In genomic region chr2:210171309-210172218, GRCh38 we compare ENCODE assay signal across 8 cellular contexts. TPM values are rescaled to one million over a fixed set of nuclear protein-coding genes. Genes with fewer than 3 reads are reported as not detected.
DNase-seq lines count a peak whose midpoint lies in the region; ATAC-seq, FAIRE-seq and TF ChIP-seq lines count a peak whose summit lies in the region.

A gene with protein sequence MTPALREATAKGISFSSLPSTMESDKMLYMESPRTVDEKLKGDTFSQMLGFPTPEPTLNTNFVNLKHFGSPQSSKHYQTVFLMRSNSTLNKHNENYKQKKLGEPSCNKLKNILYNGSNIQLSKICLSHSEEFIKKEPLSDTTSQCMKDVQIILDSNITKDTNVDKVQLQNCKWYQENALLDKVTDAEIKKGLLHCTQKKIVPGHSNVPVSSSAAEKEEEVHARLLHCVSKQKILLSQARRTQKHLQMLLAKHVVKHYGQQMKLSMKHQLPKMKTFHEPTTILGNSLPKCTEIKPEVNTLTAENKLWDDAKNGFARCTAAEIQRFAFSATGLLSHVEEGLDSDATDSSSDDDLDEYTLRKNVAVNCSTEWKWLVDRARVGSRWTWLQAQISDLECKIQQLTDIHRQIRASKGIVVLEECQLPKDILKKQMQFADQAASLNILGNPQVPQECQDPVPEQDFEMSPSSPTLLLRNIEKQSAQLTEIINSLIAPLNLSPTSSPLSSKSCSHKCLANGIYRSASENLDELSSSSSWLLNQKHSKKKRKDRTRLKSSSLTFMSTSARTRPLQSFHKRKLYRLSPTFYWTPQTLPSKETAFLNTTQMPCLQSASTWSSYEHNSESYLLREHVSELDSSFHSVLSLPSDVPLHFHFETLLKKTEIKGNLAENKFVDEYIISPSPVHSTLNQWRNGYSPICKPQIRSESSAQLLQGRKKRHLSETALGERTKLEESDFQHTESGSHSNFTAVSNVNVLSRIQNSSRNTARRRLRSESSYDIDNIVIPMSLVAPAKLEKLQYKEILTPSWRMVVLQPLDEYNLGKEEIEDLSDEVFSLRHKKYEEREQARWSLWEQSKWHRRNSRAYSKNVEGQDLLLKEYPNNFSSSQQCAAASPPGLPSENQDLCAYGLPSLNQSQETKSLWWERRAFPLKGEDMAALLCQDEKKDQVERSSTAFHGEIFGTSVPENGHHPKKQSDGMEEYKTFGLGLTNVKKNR (minus strand): TSS chr2:210171409. CDS start chr2:210154582, 16,827 bp downstream.

- H3K4me1 ChIP-seq in adrenal gland (replicated peaks in 1 of 2) (peaks cover 5 to 31% of the 10 kb centered on the region in 2 donors), heart right ventricle (peaks cover 3 to 42% (median 39%) of the 10 kb centered on the region in 9 donors)

- intact Hi-C loops in adrenal gland (cut with DNase I) (no loop called here), heart right ventricle (cut with DNase I) (loop anchor here in 6 of 10 donors (1.0 to 10.0 kb wide), 4 partner anchors 167 to 169 kb away; partner anchors contain the start of gene RPE (in 6 of the 6)), posterior cingulate gyrus (cut with DNase I) (no loop called here)

- peak in 1 of 6 experiments; percentile 5 for TF ChIP-seq CTCF in adrenal gland (IDR thresholded peaks at IDR 0.05)
- peak in 2 of 9 donors; percentile 5 to 13 for TF ChIP-seq CTCF in heart right ventricle (IDR thresholded peaks at IDR 0.05)
- TF ChIP-seq CTCF in type B pancreatic cell (conservative IDR thresholded peaks at IDR 0.05) = no peak

- H3K4me1 Mint-ChIP-seq in type B pancreatic cell (ENCODE audit: unreplicated experiment) = peaks cover 12% of the 10 kb centered on the region

- peak within 1 kb of the TSS; percentile 97 for H3K4me3 Mint-ChIP-seq in type B pancreatic cell

- no peak for TF ChIP-seq POLR2A in GM12891 (IDR thresholded peaks at IDR 0.05; ENCODE audit: low read depth, low read length)
- peak; percentile 58 to 97 for TF ChIP-seq POLR2A in adrenal gland (IDR thresholded peaks at IDR 0.05)

- H3K36me3 ChIP-seq in adrenal gland (replicated peaks in 1 of 2) (no peaks in the 10 kb centered on the region), heart right ventricle (no peaks in the 10 kb centered on the region)

- H3K27ac ChIP-seq in adrenal gland (peak within 1 kb of the TSS; percentile 92 to 100 (median 100)), heart right ventricle (peak within 1 kb of the TSS; percentile 97 to 100 (median 99))

- H3K27ac Mint-ChIP-seq in type B pancreatic cell = peak within 1 kb of the TSS; percentile 99

- 0 to 1% (median 0%) methylated on average over 30 to 67 of the region's 67 CpGs for WGBS in adrenal gland, 4 donors
- WGBS in heart right ventricle, 2 donors = 0 to 1% methylated on average over 47 to 65 of the region's 67 CpGs

- peak; percentile 77 for DNase-seq in GM12891 (ENCODE audit: insufficient read length, low spot score)
- DNase-seq in NCI-H1436 (lab: John Stamatoyannopoulos, UW) = peak; percentile 95
- DNase-seq in SW480 (ENCODE audit: low spot score) = peak; percentile 97
- DNase-seq in adrenal gland = peak; percentile 99 to 100 (median 99)
- DNase-seq in heart right ventricle = peak; percentile 99
- DNase-seq in posterior cingulate gyrus = peak; percentile 96 to 100 (median 98)
- DNase-seq in type B pancreatic cell (ENCODE audit: extremely low spot score, unreplicated experiment) = peak; percentile 99

- H3K9me3 ChIP-seq in adrenal gland (replicated peaks in 1 of 3) (no peaks in the 10 kb centered on the region), heart right ventricle (no peaks in the 10 kb centered on the region)

- ATAC-seq in HG02840 (IDR thresholded peaks at IDR 0.05; ENCODE audit: low FRiP score, unreplicated experiment) (peak; percentile 67), heart right ventricle (peak; percentile 92 to 97 (median 94))

- peak; percentile 97 for FAIRE-seq in GM12891 (lab: Jason Lieb, UNC)

- H3K27me3 ChIP-seq in adrenal gland = no peaks in the 10 kb centered on the region
- H3K27me3 ChIP-seq in heart right ventricle = peaks cover 0 to 9% (median 0%) of the 10 kb centered on the region in 7 donors

- no peaks in the 10 kb centered on the region for H3K9me3 Mint-ChIP-seq in type B pancreatic cell

- no peaks in the 10 kb centered on the region for H3K27me3 Mint-ChIP-seq in type B pancreatic cell

- peak within 1 kb of the TSS; percentile 71 to 93 (median 88) for H3K4me3 ChIP-seq in adrenal gland
- H3K4me3 ChIP-seq in heart right ventricle = peak within 1 kb of the TSS; percentile 71 to 94 (median 86)

- H3K36me3 Mint-ChIP-seq in type B pancreatic cell = no peaks in the 10 kb centered on the region

TF ChIP-seq in GM12891, 5 proteins besides CTCF, POLR2A, EP300 and RAD21:
- TF ChIP-seq POLR2AphosphoS5 (IDR thresholded peaks at IDR 0.05; ENCODE audit: low read depth, low read length) (no peak), SPI1 (IDR thresholded peaks at IDR 0.05; ENCODE audit: low read depth, low read length) (0 out of 2 replicates have a peak, but pooled peaks have one; percentile 14), POU2F2 (IDR thresholded peaks at IDR 0.05; ENCODE audit: low read depth, low read length) (peak; percentile 95), TAF1 (IDR thresholded peaks at IDR 0.05; ENCODE audit: low read depth, low read length) (peak; percentile 11; the same call in 1 of the 2 replicates), PAX5 (IDR thresholded peaks at IDR 0.05; ENCODE audit: insufficient read depth, low read length, severe bottlenecking) (no peak)
TF ChIP-seq in GM12891: peak in this region for 3.

RNA-seq across cellular contexts. Expression of the gene that starts here (rescaled TPM):
- polyA plus RNA-seq in GM12891 (2012; ENCODE audit: low read depth, missing spikeins) = 1.8 TPM
- 10 to 100 TPM in 7 of 8 donors, 1 to 10 TPM in 1; 8.5 to 29.2 (median 20.1) TPM for total RNA-seq in adrenal gland
- 10 to 100 TPM in 1 of 3 donors, 1 to 10 TPM in 2; 5.4 to 10.7 (median 9.2) TPM for polyA plus RNA-seq in adrenal gland
- total RNA-seq in heart right ventricle = 10 to 100 TPM in 9 of 10 donors, 1 to 10 TPM in 1; 8.9 to 27.3 (median 19.8) TPM
- polyA plus RNA-seq in heart right ventricle = 1 to 10 TPM; 4.0 to 8.6 TPM
- 11.9 and 17.2 TPM in 2 replicates for total RNA-seq in type B pancreatic cell (ENCODE audit: low replicate concordance)

Comparison
In these comparisons a context has a peak if more than half of its experiments do, and no peak if none do; other contexts are left out.
1. Peak in every context shown above with its lines: DNase-seq, ATAC-seq, H3K4me3 ChIP-seq and H3K27ac ChIP-seq.
2. intact Hi-C loops: an anchor here in heart right ventricle (1.0 to 10.0 kb wide); none called in adrenal gland and posterior cingulate gyrus.